ENCODE assay signal across 16 cellular contexts in genomic region chr2:186949716-186950256, GRCh38.
A peak's percentile ranks its signal among the peaks of the same experiment; 100 is the strongest.
DNase-seq lines count a peak whose midpoint lies in the region; ATAC-seq and TF ChIP-seq lines count a peak whose summit lies in the region.
"Had no signal": no experiment of that assay in that cellular context is flagged by ENCODE, and none has a peak within 500 bp of the region (broad histone marks: within the 10 kb centered on the region; RNA-seq: fewer than 3 reads in every experiment).

No MANE protein-coding gene starts in this region.

- no peaks in the 10 kb centered on the region for H4K20me1 ChIP-seq in MM.1S (ENCODE audit: insufficient read depth, low read length)

- intact Hi-C loops in heart right ventricle (cut with DNase I): no loop called here

- H2AFZ ChIP-seq in MM.1S (ENCODE audit: low read length): peak overlapping the region; percentile 46

- H3K27ac ChIP-seq in MM.1S (ENCODE audit: low read length): peak overlapping the region; percentile 83
- no peak overlapping the region for H3K27ac ChIP-seq in heart right ventricle
- H3K27ac ChIP-seq: SK-N-MC had no signal

- ATAC-seq in heart right ventricle: peak in 5 of 8 donors; percentile 26 to 65 (median 43)

- TF ChIP-seq CTCF in GM12865 (IDR thresholded peaks at IDR 0.05; ENCODE audit: insufficient read depth, low read depth, low read length, missing control alignments) (no peak), MM.1S (IDR thresholded peaks at IDR 0.05; ENCODE audit: low read length) (no peak), heart right ventricle (IDR thresholded peaks at IDR 0.05) (no peak)

- no peak overlapping the region for H3K4me3 ChIP-seq in GM12865 (ENCODE audit: low read depth, low read length)
- H3K4me3 ChIP-seq in MM.1S (ENCODE audit: low read length): peak overlapping the region; percentile 30; the same call in 1 of the 2 replicates
- H3K4me3 ChIP-seq in heart right ventricle: no peak overlapping the region
- H3K4me3 ChIP-seq: SK-N-MC had no signal

- H3K4me1 ChIP-seq in MM.1S (ENCODE audit: low read length) (peaks cover 45% of the 10 kb centered on the region), heart right ventricle (peaks cover 0 to 5% (median 0%) of the 10 kb centered on the region in 9 donors)

- no peaks in the 10 kb centered on the region for H3K36me3 ChIP-seq in MM.1S (replicated peaks; ENCODE audit: insufficient read depth, low read length)
- no peaks in the 10 kb centered on the region for H3K36me3 ChIP-seq in heart right ventricle

- H3K9me3 ChIP-seq in MM.1S (replicated peaks; ENCODE audit: insufficient read depth, low read length): no peaks in the 10 kb centered on the region
- no peaks in the 10 kb centered on the region for H3K9me3 ChIP-seq in heart right ventricle

- H3K79me2 ChIP-seq in MM.1S (ENCODE audit: low read length): no peaks in the 10 kb centered on the region

- peaks cover 48% of the 10 kb centered on the region for H3F3A ChIP-seq in MM.1S (ENCODE audit: insufficient read depth, low read length)

- H3K9ac ChIP-seq in MM.1S (ENCODE audit: low read length): peak overlapping the region; percentile 32; the same call in 1 of the 2 replicates

- H3K9me2 ChIP-seq in MM.1S (replicated peaks; ENCODE audit: insufficient read depth, low read length): no peaks in the 10 kb centered on the region

- H3K27me3 ChIP-seq in MM.1S (replicated peaks; ENCODE audit: insufficient read depth, low read length) (no peaks in the 10 kb centered on the region), heart right ventricle (no peaks in the 10 kb centered on the region)

- DNase-seq in GM12865 (ENCODE audit: low read depth) (peak; percentile 37), MM.1S (peak; percentile 82), heart right ventricle (peak in 1 of 2 donors; percentile 7), pons (ENCODE audit: low spot score) (peak; percentile 56), NCI-H69 (lab: John Stamatoyannopoulos, UW) (no peak), SW480 (ENCODE audit: low spot score) (no peak), NCI-H146 treated with DMSO at 0.1 percent for 48 hours (lab: John Stamatoyannopoulos, UW; ENCODE audit: unreplicated experiment) (no peak)
- DNase-seq: ACHN; CD4-positive, alpha-beta memory T cell; GF-D8; NCI-H1436 treated with DMSO at 0.1 percent for 48 hours; NCI-H2081 treated with DMSO at 0.1 percent for 48 hours; NCI-H524 treated with DMSO at 0.1 percent for 48 hours; NK-92 treated with Interleukin-12 subunit alpha and Interleukin-12 subunit beta, amount 100 ng/mL, for 24 hours; PC-3 had no signal

- peak overlapping the region; percentile 71 for H3K4me2 ChIP-seq in MM.1S (ENCODE audit: low read depth, low read length)

- WGBS in heart right ventricle, 2 donors: 73 to 80% methylated on average over 4 of the region's 4 CpGs

Comparison
In these comparisons a context has a peak if more than half of its experiments do, and no peak if none do; other contexts are left out.
1. DNase-seq: peak in GM12865 (single experiment), MM.1S (single experiment) and pons (single experiment); none in NCI-H69 (single experiment), SW480 (single experiment) and NCI-H146 treated with DMSO at 0.1 percent for 48 hours (single experiment).